9 cellular contexts compared by ENCODE assay signal in the genomic region with DNA sequence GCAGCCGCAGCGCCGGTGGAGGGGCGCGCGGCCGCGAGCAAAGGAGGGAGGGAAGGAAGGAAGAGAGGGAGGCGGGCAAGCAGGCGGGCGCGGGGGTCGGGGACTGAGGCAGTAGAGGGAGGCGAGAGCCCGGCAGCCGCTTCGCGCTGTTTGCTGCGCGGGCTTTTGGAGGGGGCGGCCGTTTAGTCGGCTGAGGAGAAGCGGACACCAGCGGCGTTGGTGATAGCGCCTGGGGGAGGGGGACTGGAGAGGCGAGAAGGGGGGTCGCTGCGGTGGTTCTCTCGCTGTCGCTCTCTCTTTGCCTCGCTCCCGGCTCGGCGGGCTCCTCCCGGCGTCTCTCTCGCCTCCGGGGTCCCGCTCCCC. TPM values are rescaled to one million over a fixed set of nuclear protein-coding genes. Genes with fewer than 3 reads are reported as not detected.
DNase-seq lines count a peak whose midpoint lies in the region; ATAC-seq, FAIRE-seq and TF ChIP-seq lines count a peak whose summit lies in the region.
"Had no signal": no experiment of that assay in that cellular context is flagged by ENCODE, and none has a peak within 500 bp of the region (broad histone marks: within the 10 kb centered on the region; RNA-seq: fewer than 3 reads in every experiment).

Gene HS2ST1, plus strand, starts transcription at position 1 of the 363 bp plus-strand sequence.

- CTCF ChIA-PET in A549 (lab: Yijun Ruan, JAX): interaction anchor here (0.6 kb wide), 1 partner anchor 112 kb away, joined by 3 read pairs; no protein-coding TSS in a partner anchor

- peak; percentile 52 for TF ChIP-seq POLR2A in A549 (IDR thresholded peaks at IDR 0.05; ENCODE audit: low read length)

- H3K27me3 Mint-ChIP-seq in mesothelial cell of epicardium (ENCODE audit: low read depth): no peaks in the 10 kb centered on the region

- POLR2A ChIA-PET in A549 (lab: Yijun Ruan, JAX): interaction anchor here (0.6 to 1.0 kb wide), 12 partner anchors 10 to 949 kb away, joined by 3 to 6 read pairs (median 3); no protein-coding TSS in a partner anchor

- H3K27ac Mint-ChIP-seq in mesothelial cell of epicardium: no peak within 1 kb of the TSS
- H3K27ac Mint-ChIP-seq: nephron had no signal

- no peak within 1 kb of the TSS for H3K4me3 Mint-ChIP-seq in mesothelial cell of epicardium
- H3K4me3 Mint-ChIP-seq: nephron had no signal

- H3K27ac ChIP-seq in A549: peak within 1 kb of the TSS; percentile 92 to 96

- peaks cover 8% of the 10 kb centered on the region for H3K36me3 Mint-ChIP-seq in mesothelial cell of epicardium

- H3K4me3 ChIP-seq in A549: peak within 1 kb of the TSS; percentile 93

- H3K9me3 ChIP-seq in A549: no peaks in the 10 kb centered on the region

- peaks cover 23% of the 10 kb centered on the region for H3K4me1 Mint-ChIP-seq in mesothelial cell of epicardium

- H3K4me2 ChIP-seq in A549: peak within 1 kb of the TSS; percentile 99

- ATAC-seq in A549: peak; percentile 64 to 83

- 3% methylated on average over 11 of the region's 41 CpGs for WGBS in A549 (ENCODE audit: missing lambda C conversion rate)

- FAIRE-seq in A549 (lab: Jason Lieb, UNC) (no peak), D721Med (lab: Jason Lieb, UNC) (no peak)

- TF ChIP-seq EP300 in A549 (IDR thresholded peaks at IDR 0.05): no peak

- TF ChIP-seq RAD21 in A549 (conservative IDR thresholded peaks at IDR 0.05 in 1 of 2, IDR thresholded peaks at IDR 0.05 in 1 of 2): no peak

- TF ChIP-seq CTCF in A549 (IDR thresholded peaks at IDR 0.05) (no peak), mesothelial cell of epicardium (IDR thresholded peaks at IDR 0.05; ENCODE audit: unreplicated experiment) (no peak), D721Med (IDR thresholded peaks at IDR 0.05; ENCODE audit: insufficient read depth, missing control alignments) (no peak)

- DNase-seq in A549 (ENCODE audit: low read depth in 1 of 2, low spot score in 1 of 2) (peak in 1 of 2 experiments; percentile 17), HT-29 (ENCODE audit: low spot score) (peak; percentile 54), cerebellum (ENCODE audit: low spot score) (no peak), mesothelial cell of epicardium (ENCODE audit: low spot score in 2 of 2, unreplicated experiment in 2 of 2) (no peak), DMS53 (lab: John Stamatoyannopoulos, UW) (no peak), D721Med (ENCODE audit: insufficient read length, low spot score) (no peak), UCSD-AML1 (lab: John Stamatoyannopoulos, UW; ENCODE audit: unreplicated experiment) (no peak)
- DNase-seq in activated CD4-positive, alpha-beta T cell treated with anti-CD3 and anti-CD28 coated beads, Interleukin-2, amount 50 U/mL, for 4 hours: no peak

- no peaks in the 10 kb centered on the region for H3K9me3 Mint-ChIP-seq in mesothelial cell of epicardium

- H3K4me1 ChIP-seq in A549: peaks cover 16% of the 10 kb centered on the region

TF ChIP-seq in A549, 52 proteins besides CTCF, POLR2A, EP300 and RAD21:
- no peak for TF ChIP-seq CBX8 (IDR thresholded peaks at IDR 0.05)
- no peak for TF ChIP-seq HDAC2 (IDR thresholded peaks at IDR 0.05)
- TF ChIP-seq PHF8 (IDR thresholded peaks at IDR 0.05; ENCODE audit: borderline replicate concordance, low read depth): peak; percentile 35; the same call in 1 of the 2 replicates
- TF ChIP-seq, protein P1, sequence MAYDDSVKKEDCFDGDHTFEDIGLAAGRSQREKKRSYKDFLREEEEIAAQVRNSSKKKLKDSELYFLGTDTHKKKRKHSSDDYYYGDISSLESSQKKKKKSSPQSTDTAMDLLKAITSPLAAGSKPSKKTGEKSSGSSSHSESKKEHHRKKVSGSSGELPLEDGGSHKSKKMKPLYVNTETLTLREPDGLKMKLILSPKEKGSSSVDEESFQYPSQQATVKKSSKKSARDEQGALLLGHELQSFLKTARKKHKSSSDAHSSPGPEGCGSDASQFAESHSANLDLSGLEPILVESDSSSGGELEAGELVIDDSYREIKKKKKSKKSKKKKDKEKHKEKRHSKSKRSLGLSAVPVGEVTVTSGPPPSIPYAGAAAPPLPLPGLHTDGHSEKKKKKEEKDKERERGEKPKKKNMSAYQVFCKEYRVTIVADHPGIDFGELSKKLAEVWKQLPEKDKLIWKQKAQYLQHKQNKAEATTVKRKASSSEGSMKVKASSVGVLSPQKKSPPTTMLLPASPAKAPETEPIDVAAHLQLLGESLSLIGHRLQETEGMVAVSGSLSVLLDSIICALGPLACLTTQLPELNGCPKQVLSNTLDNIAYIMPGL (CRISPR knock-in tag; IDR thresholded peaks at IDR 0.05; ENCODE audit: borderline replicate concordance): no peak
- no peak for TF ChIP-seq ATOH8 (CRISPR knock-in tag; IDR thresholded peaks at IDR 0.05; ENCODE audit: low read depth)
- TF ChIP-seq JUNB (IDR thresholded peaks at IDR 0.05): no peak
- TF ChIP-seq, protein P2, sequence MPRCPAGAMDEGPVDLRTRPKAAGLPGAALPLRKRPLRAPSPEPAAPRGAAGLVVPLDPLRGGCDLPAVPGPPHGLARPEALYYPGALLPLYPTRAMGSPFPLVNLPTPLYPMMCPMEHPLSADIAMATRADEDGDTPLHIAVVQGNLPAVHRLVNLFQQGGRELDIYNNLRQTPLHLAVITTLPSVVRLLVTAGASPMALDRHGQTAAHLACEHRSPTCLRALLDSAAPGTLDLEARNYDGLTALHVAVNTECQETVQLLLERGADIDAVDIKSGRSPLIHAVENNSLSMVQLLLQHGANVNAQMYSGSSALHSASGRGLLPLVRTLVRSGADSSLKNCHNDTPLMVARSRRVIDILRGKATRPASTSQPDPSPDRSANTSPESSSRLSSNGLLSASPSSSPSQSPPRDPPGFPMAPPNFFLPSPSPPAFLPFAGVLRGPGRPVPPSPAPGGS (IDR thresholded peaks at IDR 0.05): no peak
- TF ChIP-seq ELK1 (IDR thresholded peaks at IDR 0.05; ENCODE audit: low read depth, low read length): no peak

RNA-seq across cellular contexts. Expression of gene HS2ST1, which starts in this region (rescaled TPM):
- polyA plus RNA-seq in A549 (2011; rRNA removed): 26.7 and 27.2 TPM in 2 replicates
- polyA plus RNA-seq in A549 (2012; cell fraction: cytosol; rRNA removed): 3.9 and 4.6 TPM in 2 replicates
- 1.5 and 2.4 TPM in 2 replicates for polyA plus RNA-seq in A549 (2012; cell fraction: nucleus; rRNA removed)
- polyA plus RNA-seq in A549 (2017; fragmentation: RNase III; extraction: RNeasy Plus Mini Kit Qiagen cat#74134 plus additional on column Dnase treatment): 13.5 to 15.7 TPM (median 15.3 TPM) in 3 replicates
- polyA minus RNA-seq in A549 (2011; rRNA and poly(A)+ RNA removed): 9.2 and 12.9 TPM in 2 replicates
- total RNA-seq in HT-29 (2014; rRNA removed; shearing (Covaris generic)): 20.2 and 27.1 TPM in 2 replicates
- total RNA-seq in cerebellum: 24.8 TPM
- 37.3 to 40.2 TPM (median 37.8 TPM) in 3 replicates for total RNA-seq in mesothelial cell of epicardium
